ENCODE assay signal across 25 cellular contexts in the genomic region with DNA sequence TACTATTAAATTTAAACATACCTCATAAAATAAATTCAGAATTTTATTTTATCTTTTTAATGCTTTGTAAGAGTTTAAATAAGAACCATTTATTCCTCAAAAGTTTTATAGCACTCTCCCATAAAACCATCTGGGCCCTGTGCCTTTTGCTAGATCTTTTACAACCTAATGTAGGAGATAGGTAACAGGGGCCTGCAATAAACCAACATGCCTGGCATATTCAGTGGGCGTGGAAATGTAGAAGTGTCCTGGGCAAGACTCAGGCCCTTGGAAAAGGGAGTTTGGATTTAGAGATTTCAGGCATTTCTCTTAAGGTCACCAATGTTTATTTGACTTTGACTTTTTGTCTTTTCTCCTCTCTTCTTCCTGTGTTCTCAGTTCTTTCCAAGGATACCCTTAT.
"Had no signal": no experiment of that assay in that cellular context is flagged by ENCODE, and none has a peak within 500 bp of the region (broad histone marks: within the 10 kb centered on the region; RNA-seq: fewer than 3 reads in every experiment).

No MANE protein-coding gene starts in this region.

- H3K36me3 ChIP-seq: SJSA1 had no signal

- H3K9me3 ChIP-seq: SJSA1 had no signal

- H3K27ac Mint-ChIP-seq: IgD-negative memory B cell had no signal

- H3K4me2 ChIP-seq: KMS-11 had no signal

- FAIRE-seq: HTR-8/SVneo, RCC 7860 had no signal

- DNase-seq: NCI-H1092, NCI-H1105 treated with DMSO at 0.1 percent for 48 hours, NCI-H1417 treated with DMSO at 0.1 percent for 48 hours, NCI-H146, NCI-H1694 treated with DMSO at 0.1 percent for 48 hours, NCI-H1930, NCI-H2081, NCI-H2107, NCI-H226, NCI-H446, NCI-H510A, NCI-H524 treated with DMSO at 0.1 percent for 48 hours, NCI-H69, NCI-H774, Right ventricle myocardium superior, RPMI8226, SIG-M5 had no signal

- H3K36me3 Mint-ChIP-seq: IgD-negative memory B cell had no signal

- H3K9ac ChIP-seq: KMS-11 had no signal

- H3K4me3 ChIP-seq: K562, SJSA1, SK-N-MC had no signal

- H3K4me1 ChIP-seq: SJSA1 had no signal

- H3K27me3 ChIP-seq: SJSA1 had no signal

- H3K4me3 Mint-ChIP-seq: IgD-negative memory B cell had no signal

- ATAC-seq: K562 had no signal

- H3K27ac ChIP-seq: HL-60, KMS-11, SJSA1, SK-N-MC had no signal

- H3K4me1 Mint-ChIP-seq: IgD-negative memory B cell had no signal
